Comparison of ENCODE assay signal across 1 cellular context in the genomic region with DNA sequence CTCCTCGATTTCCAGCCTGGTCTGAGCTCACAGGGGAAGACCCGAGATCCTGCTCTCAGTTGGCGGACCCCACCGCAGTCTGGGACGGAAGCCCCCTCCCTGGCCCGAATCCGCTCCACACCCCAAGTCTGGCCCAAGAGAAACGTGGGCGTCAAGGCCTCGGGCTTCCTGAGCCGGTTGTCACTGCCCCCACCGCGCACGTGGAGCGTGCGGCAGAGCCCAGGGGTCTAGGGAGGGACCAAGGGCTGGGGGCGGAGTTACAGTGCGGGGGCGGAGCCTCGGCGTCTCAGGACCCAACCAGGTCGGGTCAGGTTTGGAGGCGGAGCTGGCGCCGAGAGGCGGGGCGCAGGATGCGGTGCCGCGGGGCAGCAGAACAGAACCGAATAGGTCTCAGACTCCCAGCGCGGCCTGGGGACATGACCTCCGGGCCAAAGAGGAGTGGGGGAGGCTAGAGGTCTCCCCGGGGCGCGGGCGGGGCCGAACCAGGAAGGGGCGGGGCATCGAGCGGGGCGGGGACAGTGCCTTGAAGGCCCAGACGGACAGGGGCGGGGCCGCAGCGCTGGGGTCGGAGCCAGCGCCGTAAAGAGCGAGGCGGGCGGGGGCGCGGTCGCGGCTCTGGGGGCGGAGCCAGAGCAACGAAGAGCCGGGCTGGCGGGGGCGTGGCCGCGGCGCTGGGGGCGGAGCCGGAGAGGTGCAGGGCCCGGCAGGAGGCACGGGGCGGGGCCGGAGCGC.
TF ChIP-seq lines count a peak whose summit lies in the region.

No MANE protein-coding gene starts in this region.

TF ChIP-seq in HepG2, 621 proteins besides CTCF, POLR2A, EP300 and RAD21 (continued from another document and continues in another):
- TF ChIP-seq ZNF567 (CRISPR knock-in tag; IDR thresholded peaks at IDR 0.05; ENCODE audit: borderline replicate concordance) (peak; percentile 83), ZNF512 (CRISPR knock-in tag; IDR thresholded peaks at IDR 0.05) (peak; percentile 40; the same call in 1 of the 2 replicates), ZNF572 (CRISPR knock-in tag; IDR thresholded peaks at IDR 0.05) (peak; percentile 98; the same call in 1 of the 2 replicates), MAFF (IDR thresholded peaks at IDR 0.05; ENCODE audit: low read depth, low read length) (no peak), ZNF232 (CRISPR knock-in tag; IDR thresholded peaks at IDR 0.05; ENCODE audit: borderline replicate concordance) (peak; percentile 89; the same call in 1 of the 2 replicates), NFKBIZ (CRISPR knock-in tag; IDR thresholded peaks at IDR 0.05) (no peak; the same call in 1 of the 2 replicates), MIXL1 (CRISPR knock-in tag; IDR thresholded peaks at IDR 0.05) (peak; percentile 63; the same call in 1 of the 2 replicates), GABPA (IDR thresholded peaks at IDR 0.05; ENCODE audit: low read depth, low read length) (no peak), GABPA (CRISPR knock-in tag; IDR thresholded peaks at IDR 0.05; ENCODE audit: low read depth) (no peak), AKNA (CRISPR knock-in tag; IDR thresholded peaks at IDR 0.05; ENCODE audit: borderline replicate concordance) (no peak), ZSCAN29 (CRISPR knock-in tag; conservative IDR thresholded peaks at IDR 0.05) (0 out of 2 replicates have a peak, but pooled peaks have one; percentile 70), ZNF589 (CRISPR knock-in tag; conservative IDR thresholded peaks at IDR 0.05) (0 out of 2 replicates have a peak, but pooled peaks have one; percentile 42), KLF16 (CRISPR knock-in tag; IDR thresholded peaks at IDR 0.05) (peak in 1 of 2 experiments; percentile 91; a peak in 2 of 4 replicates), ZNF383 (CRISPR knock-in tag; IDR thresholded peaks at IDR 0.05; ENCODE audit: borderline replicate concordance) (peak; percentile 69; the same call in 1 of the 2 replicates), AHDC1 (CRISPR knock-in tag; IDR thresholded peaks at IDR 0.05; ENCODE audit: borderline replicate concordance) (peak; percentile 60; the same call in 1 of the 2 replicates), MAX (IDR thresholded peaks at IDR 0.05) (peak; percentile 100), TBL1XR1 (IDR thresholded peaks at IDR 0.05; ENCODE audit: borderline replicate concordance, low read length, partially characterized antibody) (no peak), ZNF446 (CRISPR knock-in tag; IDR thresholded peaks at IDR 0.05) (0 out of 2 replicates have a peak, but pooled peaks have one; percentile 37), NFAT5 (CRISPR knock-in tag; IDR thresholded peaks at IDR 0.05) (peak; percentile 75; the same call in 1 of the 2 replicates), PCBP2 (optimal IDR thresholded peaks at IDR 0.05; ENCODE audit: low read depth, low read length, poor library complexity, severe bottlenecking) (no peak), ZFYVE20 (CRISPR knock-in tag; IDR thresholded peaks at IDR 0.05; ENCODE audit: borderline replicate concordance, low read depth) (peak; percentile 65; the same call in 1 of the 2 replicates), ZNF83 (CRISPR knock-in tag; IDR thresholded peaks at IDR 0.05; ENCODE audit: borderline replicate concordance) (peak; percentile 86; the same call in 1 of the 2 replicates), PLRG1 (conservative IDR thresholded peaks at IDR 0.05) (no peak), BORCS8-MEF2B (CRISPR knock-in tag; IDR thresholded peaks at IDR 0.05) (peak; percentile 99), THAP11 (CRISPR knock-in tag; IDR thresholded peaks at IDR 0.05) (peak; percentile 65; the same call in 1 of the 2 replicates), ZNF256 (CRISPR knock-in tag; conservative IDR thresholded peaks at IDR 0.05) (peak; percentile 89), FLYWCH1 (CRISPR knock-in tag; IDR thresholded peaks at IDR 0.05) (no peak)
- TF ChIP-seq, protein P1, sequence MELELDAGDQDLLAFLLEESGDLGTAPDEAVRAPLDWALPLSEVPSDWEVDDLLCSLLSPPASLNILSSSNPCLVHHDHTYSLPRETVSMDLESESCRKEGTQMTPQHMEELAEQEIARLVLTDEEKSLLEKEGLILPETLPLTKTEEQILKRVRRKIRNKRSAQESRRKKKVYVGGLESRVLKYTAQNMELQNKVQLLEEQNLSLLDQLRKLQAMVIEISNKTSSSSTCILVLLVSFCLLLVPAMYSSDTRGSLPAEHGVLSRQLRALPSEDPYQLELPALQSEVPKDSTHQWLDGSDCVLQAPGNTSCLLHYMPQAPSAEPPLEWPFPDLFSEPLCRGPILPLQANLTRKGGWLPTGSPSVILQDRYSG (CRISPR knock-in tag; IDR thresholded peaks at IDR 0.05), result 0 out of 2 replicates have a peak, but pooled peaks have one; percentile 75
- TF ChIP-seq, protein P2, sequence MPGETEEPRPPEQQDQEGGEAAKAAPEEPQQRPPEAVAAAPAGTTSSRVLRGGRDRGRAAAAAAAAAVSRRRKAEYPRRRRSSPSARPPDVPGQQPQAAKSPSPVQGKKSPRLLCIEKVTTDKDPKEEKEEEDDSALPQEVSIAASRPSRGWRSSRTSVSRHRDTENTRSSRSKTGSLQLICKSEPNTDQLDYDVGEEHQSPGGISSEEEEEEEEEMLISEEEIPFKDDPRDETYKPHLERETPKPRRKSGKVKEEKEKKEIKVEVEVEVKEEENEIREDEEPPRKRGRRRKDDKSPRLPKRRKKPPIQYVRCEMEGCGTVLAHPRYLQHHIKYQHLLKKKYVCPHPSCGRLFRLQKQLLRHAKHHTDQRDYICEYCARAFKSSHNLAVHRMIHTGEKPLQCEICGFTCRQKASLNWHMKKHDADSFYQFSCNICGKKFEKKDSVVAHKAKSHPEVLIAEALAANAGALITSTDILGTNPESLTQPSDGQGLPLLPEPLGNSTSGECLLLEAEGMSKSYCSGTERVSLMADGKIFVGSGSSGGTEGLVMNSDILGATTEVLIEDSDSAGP (CRISPR knock-in tag; IDR thresholded peaks at IDR 0.05; ENCODE audit: borderline replicate concordance), result peak; percentile 77; the same call in 1 of the 2 replicates
- TF ChIP-seq, protein P3, sequence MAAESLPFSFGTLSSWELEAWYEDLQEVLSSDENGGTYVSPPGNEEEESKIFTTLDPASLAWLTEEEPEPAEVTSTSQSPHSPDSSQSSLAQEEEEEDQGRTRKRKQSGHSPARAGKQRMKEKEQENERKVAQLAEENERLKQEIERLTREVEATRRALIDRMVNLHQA (CRISPR knock-in tag; IDR thresholded peaks at IDR 0.05), result no peak
